In the genomic region with DNA sequence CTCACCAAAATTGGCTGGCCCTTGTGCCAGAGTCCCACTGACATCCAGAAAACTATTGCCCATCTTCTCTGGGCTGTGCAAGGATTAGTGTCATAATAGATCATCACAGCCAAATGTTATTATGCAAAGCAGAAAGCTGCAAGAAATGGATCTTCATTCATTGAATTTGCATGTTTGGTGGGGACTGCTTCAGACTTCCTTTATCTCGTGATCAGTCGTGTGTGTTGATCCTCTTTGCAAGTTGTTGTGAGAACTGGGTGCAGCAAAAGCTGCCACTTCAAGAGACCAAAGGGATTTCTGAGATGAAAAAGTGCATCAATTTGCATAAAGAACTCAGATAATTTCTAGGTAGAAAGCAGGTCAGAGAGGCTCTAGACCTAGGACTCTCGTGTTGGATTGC, we compare ENCODE assay signal across 2 cellular contexts. TPM values are rescaled to one million over a fixed set of nuclear protein-coding genes. Genes with fewer than 3 reads are reported as not detected.
"Had no signal": no experiment of that assay in that cellular context is flagged by ENCODE, and none has a peak within 500 bp of the region (broad histone marks: within the 10 kb centered on the region; RNA-seq: fewer than 3 reads in every experiment).

No MANE protein-coding gene starts in this region.

RNA-seq across cellular contexts. Expression of a gene that starts 52.2 kb away (rescaled TPM):
- total RNA-seq: dermis blood vessel endothelial cell, epithelial cell of proximal tubule had no signal
